ENCODE assay signal across 27 cellular contexts in the genomic region with DNA sequence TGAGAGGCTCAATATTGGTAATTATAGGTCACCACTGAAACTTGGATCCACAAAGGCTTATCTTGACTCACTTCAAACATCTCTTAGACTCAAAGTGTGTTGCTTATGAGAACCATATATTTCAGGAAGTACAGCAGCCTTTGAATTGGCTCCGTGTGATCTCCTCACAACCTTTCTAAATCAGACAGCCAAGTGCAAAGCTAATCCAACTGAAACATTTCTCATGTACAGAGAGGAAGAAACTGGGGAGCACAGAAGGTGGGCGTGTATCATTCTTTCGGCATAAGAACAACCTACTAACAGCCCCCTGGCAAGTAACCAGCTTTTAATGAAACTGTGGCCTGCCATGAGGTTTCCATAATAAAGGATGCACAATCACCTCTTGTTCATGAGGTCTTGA.
"Had no signal": no experiment of that assay in that cellular context is flagged by ENCODE, and none has a peak within 500 bp of the region (broad histone marks: within the 10 kb centered on the region; RNA-seq: fewer than 3 reads in every experiment).

No MANE protein-coding gene starts in this region.

- H3K27ac Mint-ChIP-seq: natural killer cell treated with Interleukin-12 subunit alpha and Interleukin-12 subunit beta and Interleukin-15 and Interleukin-18, amount 100 ng/mL, for 72 hours; nephron progenitor cell; stimulated activated effector memory CD8-positive, alpha-beta T cell treated with anti-CD3 and anti-CD28 coated beads, Interleukin-12 subunit alpha, Interleukin-12 subunit beta, amount 100 ng/mL, for 72 hours; stimulated activated naive B cell treated with anti-CD40 and anti-IgM and Interleukin-4, amounts not matched to agents 10 μg/mL and 1 μg/mL and 100 μg/mL, for 72 hours; stimulated activated naive CD8-positive, alpha-beta T cell treated with anti-CD3 and anti-CD28 coated beads, Interleukin-15, Interleukin-2, amounts not matched to agents 100 ng/mL and 50 ng/mL, for 24 hours had no signal

- DNase-seq: nephron progenitor cell; nucleus accumbens; pancreas; right cardiac atrium; right lobe of liver; sigmoid colon; small intestine; stimulated activated CD4-positive, alpha-beta T cell treated with anti-CD3 and anti-CD28 coated beads, Interleukin-15, amount 100 ng/mL, for 24 hours; stimulated activated CD4-positive, alpha-beta T cell treated with anti-CD3 and anti-CD28 coated beads, Interleukin-2, amount 100 ng/mL, for 24 hours; stimulated activated CD4-positive, alpha-beta T cell treated with anti-CD3 and anti-CD28 coated beads, Interleukin-2, amount 100 ng/mL, for 48 hours; stimulated activated CD4-positive, alpha-beta T cell treated with anti-CD3 and anti-CD28 coated beads, Interleukin-4, amount 100 ng/mL, for 24 hours; stimulated activated naive B cell treated with anti-CD40 and anti-IgM and Interleukin-4, amounts not matched to agents 10 μg/mL and 1 μg/mL and 100 μg/mL, for 72 hours; stimulated activated naive CD4-positive, alpha-beta T cell treated with Interleukin-2 at 50 U/mL for 16 hours; stomach; thyroid gland; trophoblast cell; upper lobe of left lung had no signal

- H3K27me3 ChIP-seq: neutrophil, pancreas, right lobe of liver, sigmoid colon, stomach, thyroid gland, tibial nerve, upper lobe of left lung, vagina had no signal

- FAIRE-seq: pancreas, small intestine, urothelium cell line had no signal

- H3K36me3 ChIP-seq: neutrophil, pancreas, prostate gland, right lobe of liver, sigmoid colon, stomach, thoracic aorta, thyroid gland, tibial nerve, upper lobe of left lung, vagina had no signal

- H3K4me3 Mint-ChIP-seq: natural killer cell treated with Interleukin-12 subunit alpha and Interleukin-12 subunit beta and Interleukin-15 and Interleukin-18, amount 100 ng/mL, for 72 hours; nephron progenitor cell; neural crest cell; stimulated activated effector memory CD8-positive, alpha-beta T cell treated with anti-CD3 and anti-CD28 coated beads, Interleukin-12 subunit alpha, Interleukin-12 subunit beta, amount 100 ng/mL, for 72 hours; stimulated activated naive B cell treated with anti-CD40 and anti-IgM and Interleukin-4, amounts not matched to agents 10 μg/mL and 1 μg/mL and 100 μg/mL, for 72 hours; stimulated activated naive CD8-positive, alpha-beta T cell treated with anti-CD3 and anti-CD28 coated beads, Interleukin-15, Interleukin-2, amounts not matched to agents 100 ng/mL and 50 ng/mL, for 24 hours had no signal

- H3K4me1 ChIP-seq: pancreas, prostate gland, right lobe of liver, sigmoid colon, stomach, thyroid gland, tibial nerve, upper lobe of left lung, vagina had no signal

- ATAC-seq: natural killer cell treated with Interleukin-12 subunit alpha and Interleukin-12 subunit beta and Interleukin-15 and Interleukin-18, amount 100 ng/mL, for 72 hours; pancreas; right cardiac atrium; right lobe of liver; stimulated activated effector memory CD8-positive, alpha-beta T cell treated with anti-CD3 and anti-CD28 coated beads, Interleukin-12 subunit alpha, Interleukin-12 subunit beta, amount 100 ng/mL, for 72 hours; stimulated activated naive B cell treated with anti-CD40 and anti-IgM and Interleukin-4, amounts not matched to agents 10 μg/mL and 1 μg/mL and 100 μg/mL, for 72 hours had no signal

- H3K4me3 ChIP-seq: pancreas, prostate gland, right lobe of liver, sigmoid colon, stomach, thoracic aorta, thyroid gland, tibial nerve, upper lobe of left lung, vagina had no signal

- H3K4me1 Mint-ChIP-seq: nephron progenitor cell; neural crest cell; stimulated activated effector memory CD8-positive, alpha-beta T cell treated with anti-CD3 and anti-CD28 coated beads, Interleukin-12 subunit alpha, Interleukin-12 subunit beta, amount 100 ng/mL, for 72 hours; stimulated activated naive B cell treated with anti-CD40 and anti-IgM and Interleukin-4, amounts not matched to agents 10 μg/mL and 1 μg/mL and 100 μg/mL, for 72 hours had no signal

- H3K27me3 Mint-ChIP-seq: natural killer cell treated with Interleukin-12 subunit alpha and Interleukin-12 subunit beta and Interleukin-15 and Interleukin-18, amount 100 ng/mL, for 72 hours; stimulated activated naive B cell treated with anti-CD40 and anti-IgM and Interleukin-4, amounts not matched to agents 10 μg/mL and 1 μg/mL and 100 μg/mL, for 72 hours; stimulated activated naive CD8-positive, alpha-beta T cell treated with anti-CD3 and anti-CD28 coated beads, Interleukin-15, Interleukin-2, amounts not matched to agents 100 ng/mL and 50 ng/mL, for 24 hours had no signal

- H3K36me3 Mint-ChIP-seq: natural killer cell treated with Interleukin-12 subunit alpha and Interleukin-12 subunit beta and Interleukin-15 and Interleukin-18, amount 100 ng/mL, for 72 hours; stimulated activated effector memory CD8-positive, alpha-beta T cell treated with anti-CD3 and anti-CD28 coated beads, Interleukin-12 subunit alpha, Interleukin-12 subunit beta, amount 100 ng/mL, for 72 hours; stimulated activated naive B cell treated with anti-CD40 and anti-IgM and Interleukin-4, amounts not matched to agents 10 μg/mL and 1 μg/mL and 100 μg/mL, for 72 hours had no signal

- H3K9me3 ChIP-seq: neutrophil, pancreas, prostate gland, right lobe of liver, thyroid gland, vagina had no signal

- H3K27ac ChIP-seq: neutrophil, pancreas, prostate gland, right lobe of liver, sigmoid colon, stomach, thoracic aorta, thyroid gland, tibial nerve, upper lobe of left lung, vagina had no signal
